In genomic region chr17:55549140-55549539, GRCh38 we compare ENCODE assay signal across 1 cellular context.
A peak's percentile ranks its signal among the peaks of the same experiment; 100 is the strongest.
TF ChIP-seq lines count a peak whose summit lies in the region.

No MANE protein-coding gene starts in this region.

TF ChIP-seq in SK-N-SH, 30 proteins besides CTCF, POLR2A, EP300 and RAD21:
- TF ChIP-seq REST (IDR thresholded peaks at IDR 0.05; ENCODE audit: low read depth, low read length): no peak
- no peak for TF ChIP-seq MEF2A (IDR thresholded peaks at IDR 0.05; ENCODE audit: borderline replicate concordance, low read depth)
- no peak for TF ChIP-seq MXI1 (IDR thresholded peaks at IDR 0.05; ENCODE audit: low read depth, low read length)
- TF ChIP-seq SMC3 (IDR thresholded peaks at IDR 0.05; ENCODE audit: low read depth, low read length): peak; percentile 49
- TF ChIP-seq RXRA (IDR thresholded peaks at IDR 0.05; ENCODE audit: borderline replicate concordance, low read depth): no peak
- TF ChIP-seq USF2 (IDR thresholded peaks at IDR 0.05; ENCODE audit: borderline replicate concordance, low read depth, low read length): no peak
- TF ChIP-seq SIN3A (IDR thresholded peaks at IDR 0.05; ENCODE audit: borderline replicate concordance, low read depth, low read length): no peak
